ENCODE assay signal across 25 cellular contexts in genomic region chr15:67422296-67422695, GRCh38.
A peak's percentile ranks its signal among the peaks of the same experiment; 100 is the strongest.
DNase-seq lines count a peak whose midpoint lies in the region; ATAC-seq, FAIRE-seq and TF ChIP-seq lines count a peak whose summit lies in the region.
"Had no signal": no experiment of that assay in that cellular context is flagged by ENCODE, and none has a peak within 500 bp of the region (broad histone marks: within the 10 kb centered on the region; RNA-seq: fewer than 3 reads in every experiment).

No MANE protein-coding gene starts in this region.

- no peaks in the 10 kb centered on the region for H3K36me3 Mint-ChIP-seq in activated CD8-positive, alpha-beta memory T cell treated with anti-CD3 and anti-CD28 coated beads, Interleukin-2, amount 10 ng/mL, durations not matched to agents 7 days and 5 days
- H3K36me3 Mint-ChIP-seq: brain; naive B cell; stimulated activated naive B cell treated with anti-CD40 and anti-IgM and Interleukin-4, amounts not matched to agents 10 μg/mL and 1 μg/mL and 100 μg/mL, for 72 hours had no signal

- POLR2A ChIA-PET in A549 (lab: Yijun Ruan, JAX): no interaction called here

- TF ChIP-seq RAD21 in A549 (conservative IDR thresholded peaks at IDR 0.05 in 1 of 2, IDR thresholded peaks at IDR 0.05 in 1 of 2): peak; percentile 35 to 56; a peak in 3 of 5 replicates

- TF ChIP-seq POLR2A in A549 (IDR thresholded peaks at IDR 0.05; ENCODE audit: low read length) (no peak), thyroid gland (IDR thresholded peaks at IDR 0.05) (no peak)

- peak in 1 of 2 experiments; percentile 72; a peak in 3 of 6 replicates for ATAC-seq in A549
- ATAC-seq in activated CD8-positive, alpha-beta memory T cell treated with anti-CD3 and anti-CD28 coated beads, Interleukin-2, amount 10 ng/mL, durations not matched to agents 7 days and 5 days: no peak
- ATAC-seq in GM19035 (IDR thresholded peaks at IDR 0.05; ENCODE audit: unreplicated experiment): no peak
- ATAC-seq: left ventricle myocardium superior; stimulated activated naive B cell treated with anti-CD40 and anti-IgM and Interleukin-4, amounts not matched to agents 10 μg/mL and 1 μg/mL and 100 μg/mL, for 72 hours; upper lobe of right lung had no signal

- FAIRE-seq in A549 (lab: Jason Lieb, UNC) (peak; percentile 67), D721Med (lab: Jason Lieb, UNC) (no peak)
- FAIRE-seq: GM12892, islet of Langerhans had no signal

- H3K4me3 ChIP-seq in A549: no peak overlapping the region
- H3K4me3 ChIP-seq in brain microvascular endothelial cell (ENCODE audit: low read depth, low read length): no peak overlapping the region
- H3K4me3 ChIP-seq in thyroid gland (replicated peaks in 1 of 3): no peak overlapping the region
- H3K4me3 ChIP-seq: PC-9, upper lobe of right lung had no signal

- intact Hi-C loops in thyroid gland (cut with DNase I): no loop called here

- H3K4me2 ChIP-seq in A549: no peak overlapping the region
- H3K4me2 ChIP-seq: PC-9 had no signal

- H3K9me3 ChIP-seq in A549: no peaks in the 10 kb centered on the region
- no peaks in the 10 kb centered on the region for H3K9me3 ChIP-seq in thyroid gland
- H3K9me3 ChIP-seq: neutrophil, upper lobe of right lung had no signal

- 21% methylated on average over 1 of the region's 1 CpG for WGBS in A549 (ENCODE audit: missing lambda C conversion rate)
- 84 to 86% methylated on average over 1 of the region's 1 CpG for WGBS in thyroid gland, 2 donors

- H3K4me1 ChIP-seq in A549 (peaks cover 3% of the 10 kb centered on the region), thyroid gland (peaks cover 7 to 14% of the 10 kb centered on the region in 2 donors)
- H3K4me1 ChIP-seq: upper lobe of right lung had no signal

- H3K27ac Mint-ChIP-seq in activated CD8-positive, alpha-beta memory T cell treated with anti-CD3 and anti-CD28 coated beads, Interleukin-2, amount 10 ng/mL, durations not matched to agents 7 days and 5 days: no peak overlapping the region
- H3K27ac Mint-ChIP-seq: activated CD4-positive, alpha-beta T cell treated with anti-CD3 and anti-CD28 coated beads, Interleukin-2, amount 10 ng/mL, durations not matched to agents 24 days and 14 days; brain; CD4-positive, CD25-positive, alpha-beta regulatory T cell; naive B cell; stimulated activated naive B cell treated with anti-CD40 and anti-IgM and Interleukin-4, amounts not matched to agents 10 μg/mL and 1 μg/mL and 100 μg/mL, for 72 hours had no signal

- in situ Hi-C loops in brain microvascular endothelial cell (cut with HindIII; ENCODE audit: low pct_ligation_motif_present, low sequenced_read_pairs): no loop called here

- peak in 1 of 2 experiments; percentile 33 for DNase-seq in A549 (ENCODE audit: low read depth in 1 of 2, low spot score in 1 of 2)
- DNase-seq in D721Med (ENCODE audit: insufficient read length, low spot score): no peak
- DNase-seq in NCI-H69 (lab: John Stamatoyannopoulos, UW): peak; percentile 43
- no peak for DNase-seq in brain microvascular endothelial cell
- DNase-seq in activated CD8-positive, alpha-beta memory T cell treated with anti-CD3 and anti-CD28 coated beads, Interleukin-2, amount 10 ng/mL, durations not matched to agents 7 days and 5 days: no peak
- DNase-seq in thyroid gland: no peak
- DNase-seq: activated CD4-positive, alpha-beta T cell treated with anti-CD3 and anti-CD28 coated beads, Interleukin-2, amount 10 ng/mL, durations not matched to agents 24 days and 14 days; activated T-cell treated with anti-CD3 and anti-CD28 coated beads, Interleukin-2, amount 50 U/mL, for 48 hours; EL; glutamatergic neuron; left ventricle myocardium superior; naive B cell; NCI-H1930; PC-9; SHP77; stimulated activated CD4-positive, alpha-beta T cell treated with anti-CD3 and anti-CD28 coated beads, Interleukin-4, amount 100 ng/mL, for 4 hours; stimulated activated naive B cell treated with anti-CD40 and anti-IgM and Interleukin-4, amounts not matched to agents 10 μg/mL and 1 μg/mL and 100 μg/mL, for 72 hours; T-helper 9 cell; upper lobe of right lung had no signal

- no peak overlapping the region for H3K4me3 Mint-ChIP-seq in activated CD8-positive, alpha-beta memory T cell treated with anti-CD3 and anti-CD28 coated beads, Interleukin-2, amount 10 ng/mL, durations not matched to agents 7 days and 5 days
- H3K4me3 Mint-ChIP-seq: activated CD4-positive, alpha-beta T cell treated with anti-CD3 and anti-CD28 coated beads, Interleukin-2, amount 10 ng/mL, durations not matched to agents 24 days and 14 days; brain; CD4-positive, CD25-positive, alpha-beta regulatory T cell; naive B cell; stimulated activated naive B cell treated with anti-CD40 and anti-IgM and Interleukin-4, amounts not matched to agents 10 μg/mL and 1 μg/mL and 100 μg/mL, for 72 hours had no signal

- H3K36me3 ChIP-seq in brain microvascular endothelial cell (replicated peaks) (no peaks in the 10 kb centered on the region), thyroid gland (no peaks in the 10 kb centered on the region)
- H3K36me3 ChIP-seq: neutrophil, upper lobe of right lung had no signal

- no peaks in the 10 kb centered on the region for H3K4me1 Mint-ChIP-seq in activated CD8-positive, alpha-beta memory T cell treated with anti-CD3 and anti-CD28 coated beads, Interleukin-2, amount 10 ng/mL, durations not matched to agents 7 days and 5 days
- H3K4me1 Mint-ChIP-seq: activated CD4-positive, alpha-beta T cell treated with anti-CD3 and anti-CD28 coated beads, Interleukin-2, amount 10 ng/mL, durations not matched to agents 24 days and 14 days; brain; CD4-positive, CD25-positive, alpha-beta regulatory T cell; naive B cell; stimulated activated naive B cell treated with anti-CD40 and anti-IgM and Interleukin-4, amounts not matched to agents 10 μg/mL and 1 μg/mL and 100 μg/mL, for 72 hours had no signal

- no peak for TF ChIP-seq EP300 in A549 (IDR thresholded peaks at IDR 0.05)

- no peaks in the 10 kb centered on the region for H3K9me3 Mint-ChIP-seq in activated CD8-positive, alpha-beta memory T cell treated with anti-CD3 and anti-CD28 coated beads, Interleukin-2, amount 10 ng/mL, durations not matched to agents 7 days and 5 days (ENCODE audit: low read depth)
- H3K9me3 Mint-ChIP-seq: activated CD4-positive, alpha-beta T cell treated with anti-CD3 and anti-CD28 coated beads, Interleukin-2, amount 10 ng/mL, durations not matched to agents 24 days and 14 days; brain; CD4-positive, CD25-positive, alpha-beta regulatory T cell; naive B cell; stimulated activated naive B cell treated with anti-CD40 and anti-IgM and Interleukin-4, amounts not matched to agents 10 μg/mL and 1 μg/mL and 100 μg/mL, for 72 hours had no signal

- H3K27me3 Mint-ChIP-seq in activated CD8-positive, alpha-beta memory T cell treated with anti-CD3 and anti-CD28 coated beads, Interleukin-2, amount 10 ng/mL, durations not matched to agents 7 days and 5 days: no peaks in the 10 kb centered on the region
- H3K27me3 Mint-ChIP-seq: activated CD4-positive, alpha-beta T cell treated with anti-CD3 and anti-CD28 coated beads, Interleukin-2, amount 10 ng/mL, durations not matched to agents 24 days and 14 days; CD4-positive, CD25-positive, alpha-beta regulatory T cell; naive B cell; stimulated activated naive B cell treated with anti-CD40 and anti-IgM and Interleukin-4, amounts not matched to agents 10 μg/mL and 1 μg/mL and 100 μg/mL, for 72 hours had no signal

- CTCF ChIA-PET in A549 (lab: Yijun Ruan, JAX): interaction anchor here (0.6 to 3.1 kb wide), 6 partner anchors 10 to 482 kb away, joined by 3 to 22 read pairs (median 4); no protein-coding TSS in a partner anchor
- CTCF ChIA-PET in activated CD8-positive, alpha-beta memory T cell treated with anti-CD3 and anti-CD28 coated beads, Interleukin-2, amount 10 ng/mL, durations not matched to agents 7 days and 5 days (lab: Charles Lee): no interaction called here

- H3K27ac ChIP-seq in A549 (no peak overlapping the region), brain microvascular endothelial cell (no peak overlapping the region), thyroid gland (no peak overlapping the region)
- H3K27ac ChIP-seq: neutrophil, PC-9, upper lobe of right lung had no signal

- TF ChIP-seq CTCF in A549 (IDR thresholded peaks at IDR 0.05) (peak; percentile 21; the same call in 1 of the 3 replicates), D721Med (IDR thresholded peaks at IDR 0.05; ENCODE audit: insufficient read depth, missing control alignments) (peak; percentile 11), brain microvascular endothelial cell (IDR thresholded peaks at IDR 0.05; ENCODE audit: low read depth, low read length, missing control alignments) (peak; percentile 10), thyroid gland (IDR thresholded peaks at IDR 0.05) (no peak)

- H3K27me3 ChIP-seq in brain microvascular endothelial cell (replicated peaks) (no peaks in the 10 kb centered on the region), thyroid gland (no peaks in the 10 kb centered on the region)
- H3K27me3 ChIP-seq: neutrophil, upper lobe of right lung had no signal

TF ChIP-seq in A549, 52 proteins besides CTCF, POLR2A, EP300 and RAD21:
- TF ChIP-seq, protein P1, sequence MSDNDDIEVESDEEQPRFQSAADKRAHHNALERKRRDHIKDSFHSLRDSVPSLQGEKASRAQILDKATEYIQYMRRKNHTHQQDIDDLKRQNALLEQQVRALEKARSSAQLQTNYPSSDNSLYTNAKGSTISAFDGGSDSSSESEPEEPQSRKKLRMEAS (IDR thresholded peaks at IDR 0.05): no peak
- TF ChIP-seq SMC3 (IDR thresholded peaks at IDR 0.05): peak; percentile 17; the same call in 1 of the 3 replicates
- TF ChIP-seq HOXB5 (CRISPR knock-in tag; IDR thresholded peaks at IDR 0.05): no peak

Comparison
In these comparisons a context has a peak if more than half of its experiments do, and no peak if none do; other contexts are left out.
1. CTCF ChIP-seq: peak in A549 (single experiment), D721Med (single experiment) and brain microvascular endothelial cell (single experiment); none in thyroid gland (0 of 6).